ENCODE assay signal across 10 cellular contexts in genomic region chr6:142907544-142907943, GRCh38. TPM values are rescaled to one million over a fixed set of nuclear protein-coding genes. Genes with fewer than 3 reads are reported as not detected.
A peak's percentile ranks its signal among the peaks of the same experiment; 100 is the strongest.
DNase-seq lines count a peak whose midpoint lies in the region; ATAC-seq, FAIRE-seq and TF ChIP-seq lines count a peak whose summit lies in the region.
"Had no signal": no experiment of that assay in that cellular context is flagged by ENCODE, and none has a peak within 500 bp of the region (broad histone marks: within the 10 kb centered on the region; RNA-seq: fewer than 3 reads in every experiment).

No MANE protein-coding gene starts in this region.

- peak; percentile 9 for ATAC-seq in GM21723 (IDR thresholded peaks at IDR 0.05; ENCODE audit: unreplicated experiment)
- peak; percentile 29; the same call in 1 of the 3 replicates for ATAC-seq in K562
- no peak for ATAC-seq in sciatic nerve
- ATAC-seq in HG02973 (IDR thresholded peaks at IDR 0.05; ENCODE audit: unreplicated experiment): no peak

- POLR2A ChIA-PET in K562 (lab: Yijun Ruan, JAX): interaction anchor here (0.5 kb wide), 1 partner anchor 365 kb away, joined by 3 read pairs; no protein-coding TSS in a partner anchor

- intact Hi-C loops in K562 (cut with micrococcal nuclease): no loop called here
- intact Hi-C loops in sciatic nerve (cut with DNase I): no loop called here

- no peaks in the 10 kb centered on the region for H3K36me3 ChIP-seq in Loucy (ENCODE audit: insufficient read depth, low read length)
- H3K36me3 ChIP-seq in K562 (ENCODE audit: control insufficient read depth, insufficient read depth, low read length): no peaks in the 10 kb centered on the region
- H3K36me3 ChIP-seq: SJSA1 had no signal

- no peak for TF ChIP-seq EP300 in K562 (IDR thresholded peaks at IDR 0.05; ENCODE audit: low read length)

- H3K79me2 ChIP-seq in Loucy (ENCODE audit: insufficient read depth, low read length) (peaks cover 95% of the 10 kb centered on the region), K562 (ENCODE audit: control insufficient read depth, insufficient read depth, low read length) (no peaks in the 10 kb centered on the region)

- no peaks in the 10 kb centered on the region for H3K9me3 ChIP-seq in Loucy (ENCODE audit: insufficient read depth, low read depth, low read length)
- no peaks in the 10 kb centered on the region for H3K9me3 ChIP-seq in K562 (replicated peaks; ENCODE audit: control insufficient read depth, insufficient read depth, low read depth, low read length)
- H3K9me3 ChIP-seq: SJSA1 had no signal

- no peak overlapping the region for H3K27ac ChIP-seq in K562 (ENCODE audit: extremely low read depth, low read depth, low read length)
- H3K27ac ChIP-seq: SJSA1 had no signal

- BruUV-seq in K562 (replicated peaks; lab: Mats Ljungman, UMichigan): no TSS peak

- no peak overlapping the region for H3K9ac ChIP-seq in Loucy (ENCODE audit: low read depth, low read length, poor library complexity, severe bottlenecking)
- no peak overlapping the region for H3K9ac ChIP-seq in K562 (ENCODE audit: insufficient read depth in 1 of 2, low read depth in 2 of 2, low read length in 2 of 2)

- no peak for TF ChIP-seq POLR2A in K562 (conservative IDR thresholded peaks at IDR 0.05)

- H3K9me2 ChIP-seq in Loucy (replicated peaks; ENCODE audit: low read depth, low read length): no peaks in the 10 kb centered on the region

- in situ Hi-C loops in K562 (cut with MboI): no loop called here

- H3K4me2 ChIP-seq in Loucy (ENCODE audit: low read depth, low read length, poor library complexity, severe bottlenecking) (peak overlapping the region; percentile 7), K562 (ENCODE audit: insufficient read depth, low read length) (no peak overlapping the region)

- H2AFZ ChIP-seq in Loucy (ENCODE audit: low read length) (no peak overlapping the region), K562 (ENCODE audit: low read depth, low read length) (no peak overlapping the region)

- no peak for TF ChIP-seq RAD21 in K562 (CRISPR knock-in tag; conservative IDR thresholded peaks at IDR 0.05 in 1 of 2, IDR thresholded peaks at IDR 0.05 in 1 of 2)

- no peak for FAIRE-seq in K562 (lab: Jason Lieb, UNC)

- CTCF ChIA-PET in K562 (lab: Yijun Ruan, JAX; ENCODE audit: low intra/inter-chr PET ratio): no interaction called here

- H3F3A ChIP-seq in Loucy (ENCODE audit: low read depth): no peaks in the 10 kb centered on the region

- DNase-seq in GM12864 (ENCODE audit: low read depth) (no peak), K562 (ENCODE audit: extremely low read depth in 1 of 4, low spot score in 3 of 4) (no peak), sciatic nerve (ENCODE audit: low spot score) (no peak), SK-N-DZ (ENCODE audit: low spot score) (no peak), NCI-H524 treated with DMSO at 0.1 percent for 48 hours (lab: John Stamatoyannopoulos, UW) (no peak)
- DNase-seq: occipital lobe had no signal

- no peak for TF ChIP-seq CTCF in GM12864 (IDR thresholded peaks at IDR 0.05; ENCODE audit: low read depth, low read length, missing control alignments)
- no peak for TF ChIP-seq CTCF in Loucy (conservative IDR thresholded peaks at IDR 0.05; ENCODE audit: low read length)
- no peak for TF ChIP-seq CTCF in K562 (IDR thresholded peaks at IDR 0.05 in 2 of 3, conservative IDR thresholded peaks at IDR 0.05 in 1 of 3; ENCODE audit: insufficient read depth in 2 of 3, low read depth in 1 of 3, low read length in 3 of 3)

- no peaks in the 10 kb centered on the region for H3K9me1 ChIP-seq in K562 (ENCODE audit: control insufficient read depth, insufficient read depth, low read length)

- under 1% methylated on average over 5 of the region's 5 CpGs for whole genome bisulfite sequencing in K562 (ENCODE audit: insufficient coverage, low coverage, missing lambda C conversion rate)

- H4K20me1 ChIP-seq in Loucy (ENCODE audit: insufficient read depth, low read length, poor library complexity, severe bottlenecking) (no peaks in the 10 kb centered on the region), K562 (replicated peaks; ENCODE audit: control insufficient read depth, insufficient read depth, low read length) (no peaks in the 10 kb centered on the region)

- H3K4me3 ChIP-seq in GM12864 (ENCODE audit: low read depth, low read length) (peak overlapping the region; percentile 47), Loucy (ENCODE audit: low read length, poor library complexity, severe bottlenecking) (no peak overlapping the region), K562 (no peak overlapping the region)
- H3K4me3 ChIP-seq: SJSA1 had no signal

- H3K27me3 ChIP-seq in Loucy (ENCODE audit: insufficient read depth, low read length, poor library complexity, severe bottlenecking): no peaks in the 10 kb centered on the region
- no peaks in the 10 kb centered on the region; a peak in 1 of 5 replicates for H3K27me3 ChIP-seq in K562 (ENCODE audit: control insufficient read depth in 2 of 2, insufficient read depth in 2 of 2, low read length in 2 of 2)
- H3K27me3 ChIP-seq: SJSA1 had no signal

- peaks cover 43% of the 10 kb centered on the region for H3K4me1 ChIP-seq in Loucy (ENCODE audit: insufficient read depth, low read length, poor library complexity, severe bottlenecking)
- no peaks in the 10 kb centered on the region for H3K4me1 ChIP-seq in K562 (replicated peaks in 1 of 2; ENCODE audit: control insufficient read depth in 2 of 2, insufficient read depth in 2 of 2, low read length in 2 of 2)

TF ChIP-seq in K562, 482 proteins besides CTCF, POLR2A, EP300 and RAD21:
- TF ChIP-seq NFXL1 (CRISPR knock-in tag; IDR thresholded peaks at IDR 0.05): peak; percentile 46; the same call in 1 of the 2 replicates
- TF ChIP-seq ELF2 (CRISPR knock-in tag; IDR thresholded peaks at IDR 0.05): no peak
- no peak for TF ChIP-seq CREB1 (IDR thresholded peaks at IDR 0.05)
- no peak for TF ChIP-seq CREB1 (CRISPR knock-in tag; IDR thresholded peaks at IDR 0.05)
TF ChIP-seq in K562: peak in this region for 1.

RNA-seq across cellular contexts. Expression of gene HIVEP2, which starts 37.4 kb away (rescaled TPM):
- total RNA-seq in K562 (2011; cell fraction: chromatin; rRNA removed; ENCODE audit: low replicate concordance): 0.97 and 1.3 TPM in 2 replicates
- 0.26 and 0.33 TPM in 2 replicates for total RNA-seq in K562 (2011; cell fraction: nucleolus; rRNA removed)
- 0.44 and 0.69 TPM in 2 replicates for total RNA-seq in K562 (2011; cell fraction: nucleoplasm; rRNA removed)
- total RNA-seq in K562 (2014; rRNA removed) (0.18 and 0.29 TPM in 2 replicates), K562 (2014; rRNA removed; fragmentation: Illumina TruSeq; extraction: Trizol) (0.40 and 0.48 TPM in 2 replicates), K562 (2015; rRNA removed; fragmentation: Illumina TruSeq; extraction: Trizol) (0.45 and 0.47 TPM in 2 replicates), K562 (2021) (0.42 and 0.69 TPM in 2 replicates), sciatic nerve (32.0 TPM)
- polyA plus RNA-seq in K562 (2011; rRNA removed) (1.2 and 1.4 TPM in 2 replicates), K562 (2014; fragmentation: Illumina TruSeq; extraction: Trizol) (0.28 and 0.31 TPM in 2 replicates), K562 (2014; fragmentation: Nextera tagmentation; extraction: Ambion mirVana) (under 1 TPM; under 0.01 to 0.04 TPM), K562 (2014; rRNA removed) (0.15 and 0.43 TPM in 2 replicates)
- polyA plus RNA-seq in K562 (2011; cell fraction: cytosol; rRNA removed): 0.50 and 0.52 TPM in 2 replicates
- 1.5 and 1.9 TPM in 2 replicates for polyA plus RNA-seq in K562 (2011; cell fraction: nucleus; rRNA removed)
- 0.36 and 0.40 TPM in 2 replicates for polyA plus RNA-seq in K562 (2012)
- 2.5 and 2.8 TPM in 2 replicates for polyA minus RNA-seq in K562 (2011; rRNA and poly(A)+ RNA removed)
- polyA minus RNA-seq in K562 (2011; cell fraction: cytosol; rRNA and poly(A)+ RNA removed): 1.2 and 1.3 TPM in 2 replicates
- 1.6 and 2.3 TPM in 2 replicates for polyA minus RNA-seq in K562 (2011; cell fraction: nucleus; rRNA and poly(A)+ RNA removed)
- 3.0 and 4.1 TPM in 2 replicates for polyA plus RNA-seq in SK-N-DZ (2014; cell fraction: cytosol; rRNA removed)
- polyA plus RNA-seq in SK-N-DZ (2014; cell fraction: nucleus; rRNA removed): 5.3 and 6.3 TPM in 2 replicates

Comparison
In these comparisons a context has a peak if more than half of its experiments do, and no peak if none do; other contexts are left out.
1. ATAC-seq: peak in GM21723 (single experiment) and K562 (single experiment); none in sciatic nerve (single experiment) and HG02973 (single experiment).
2. RNA of gene HIVEP2, which starts 37.4 kb away (total RNA-seq): 32.0 TPM in sciatic nerve (single experiment); 0.18 to 1.3 TPM in K562; every median in the first group is over 10 times any median in the second.